In the genomic region with DNA sequence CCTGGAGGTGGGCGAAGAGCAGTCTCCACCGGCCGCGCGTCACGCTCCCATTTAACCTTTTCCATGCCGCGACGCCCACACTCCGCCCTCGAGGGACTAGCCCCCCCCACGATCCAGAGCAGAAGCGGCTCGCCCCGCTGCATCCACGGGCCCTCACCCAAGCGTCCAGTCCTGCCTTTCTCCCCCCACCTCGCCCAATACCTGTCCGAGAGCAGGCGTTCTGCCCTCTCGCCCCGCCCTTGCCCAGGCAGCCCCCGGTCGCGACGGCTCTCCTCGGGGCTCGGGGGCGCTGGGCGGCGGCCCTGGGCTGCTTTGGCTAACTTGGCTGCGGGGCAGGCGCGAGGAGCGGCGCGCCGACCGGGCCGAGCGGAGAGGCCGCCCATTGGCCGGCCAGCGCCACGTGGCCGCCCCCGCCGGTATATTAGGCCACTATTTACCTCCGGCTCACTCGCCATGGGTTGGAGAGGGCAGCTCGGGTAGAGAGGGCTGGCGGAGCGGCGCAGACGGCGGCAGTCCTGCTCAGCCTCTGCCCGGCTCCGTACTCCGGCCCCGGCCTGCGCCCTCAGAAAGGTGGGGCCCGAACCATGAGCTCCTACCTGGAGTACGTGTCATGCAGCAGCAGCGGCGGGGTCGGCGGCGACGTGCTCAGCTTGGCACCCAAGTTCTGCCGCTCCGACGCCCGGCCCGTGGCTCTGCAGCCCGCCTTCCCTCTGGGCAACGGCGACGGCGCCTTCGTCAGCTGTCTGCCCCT, we compare ENCODE assay signal across 1 cellular context.
A peak's percentile ranks its signal among the peaks of the same experiment; 100 is the strongest.
TF ChIP-seq lines count a peak whose summit lies in the region.

A gene (plus strand): TSS at position 451 of the 751 bp plus-strand sequence. CDS start 134 bp downstream, at position 585.

TF ChIP-seq in K562, 482 proteins besides CTCF, POLR2A, EP300 and RAD21 (continued from another document):
- TF ChIP-seq, protein P1, sequence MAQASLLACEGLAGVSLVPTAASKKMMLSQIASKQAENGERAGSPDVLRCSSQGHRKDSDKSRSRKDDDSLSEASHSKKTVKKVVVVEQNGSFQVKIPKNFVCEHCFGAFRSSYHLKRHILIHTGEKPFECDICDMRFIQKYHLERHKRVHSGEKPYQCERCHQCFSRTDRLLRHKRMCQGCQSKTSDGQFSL (CRISPR knock-in tag; IDR thresholded peaks at IDR 0.05): 0 out of 2 replicates have a peak, but pooled peaks have one; percentile 19
- TF ChIP-seq, protein P1 (tag; IDR thresholded peaks at IDR 0.05): no peak
TF ChIP-seq in K562: peak in this region for 4.
